8 cellular contexts compared by ENCODE assay signal in genomic region chr1:11654571-11655262, GRCh38. TPM values are rescaled to one million over a fixed set of nuclear protein-coding genes. Genes with fewer than 3 reads are reported as not detected.
A peak's percentile ranks its signal among the peaks of the same experiment; 100 is the strongest.
DNase-seq lines count a peak whose midpoint lies in the region; ATAC-seq and TF ChIP-seq lines count a peak whose summit lies in the region.

Gene FBXO44, plus strand, starts transcription at chr1:11654877. Its CDS starts 959 bp downstream, at chr1:11655836.

- H3K4me3 Mint-ChIP-seq in activated CD4-positive, alpha-beta memory T cell treated with anti-CD3 and anti-CD28 coated beads, Interleukin-2, amount 10 ng/mL, durations not matched to agents 7 days and 5 days, result peak within 1 kb of the TSS; percentile 71

- no peaks in the 10 kb centered on the region for H3K27me3 ChIP-seq in effector memory CD4-positive, alpha-beta T cell (replicated peaks; ENCODE audit: control insufficient read depth, insufficient read depth, low read length, poor library complexity, severe bottlenecking)

- WGBS in mesodermal cell (ENCODE audit: insufficient coverage in 2 of 2), 2 experiments, result 0 to 1% methylated on average over 3 to 20 of the region's 70 CpGs

- H3K4me3 ChIP-seq in AG09309 (ENCODE audit: control insufficient read depth, low read depth, low read length) (peak within 1 kb of the TSS; percentile 74), mesodermal cell (ENCODE audit: extremely low read depth, insufficient read depth, low read length, poor library complexity, severe bottlenecking) (peak within 1 kb of the TSS; percentile 48)
- H3K4me3 ChIP-seq in effector memory CD4-positive, alpha-beta T cell (ENCODE audit: insufficient read depth, low read depth, low read length, poor library complexity, severe bottlenecking), result peak within 1 kb of the TSS; percentile 61

- peaks cover 26% of the 10 kb centered on the region for H3K4me1 Mint-ChIP-seq in activated CD4-positive, alpha-beta memory T cell treated with anti-CD3 and anti-CD28 coated beads, Interleukin-2, amount 10 ng/mL, durations not matched to agents 7 days and 5 days

- H3K27ac ChIP-seq in effector memory CD4-positive, alpha-beta T cell (ENCODE audit: insufficient read depth, low read length, poor library complexity, severe bottlenecking), result peak within 1 kb of the TSS; percentile 34
- H3K27ac ChIP-seq in mesodermal cell (ENCODE audit: low read depth, low read length, severe bottlenecking), result no peak within 1 kb of the TSS

- POLR2A ChIA-PET in activated CD4-positive, alpha-beta memory T cell treated with anti-CD3 and anti-CD28 coated beads, Interleukin-2, amount 10 ng/mL, durations not matched to agents 7 days and 5 days (lab: Charles Lee), result interaction anchor here (1.0 to 8.2 kb wide), 5 partner anchors 9 to 643 kb away, joined by 4 to 56 read pairs (median 14); partner anchors contain the start of genes FBXO6 and TARDBP

- TF ChIP-seq CTCF in AG09309 (IDR thresholded peaks at IDR 0.05; ENCODE audit: control insufficient read depth, insufficient read depth, low read depth, low read length, missing control alignments), result no peak

- no peak for DNase-seq in AG09309 (ENCODE audit: low read depth)
- peak; percentile 60 for DNase-seq in activated CD4-positive, alpha-beta memory T cell treated with anti-CD3 and anti-CD28 coated beads, Interleukin-2, amount 10 ng/mL, durations not matched to agents 7 days and 5 days
- DNase-seq in effector memory CD4-positive, alpha-beta T cell, result peak; percentile 45 to 59 (median 54)
- DNase-seq in stimulated activated CD8-positive, alpha-beta memory T cell treated with anti-CD3 and anti-CD28 coated beads, Interleukin-4, amount 100 ng/mL, for 1 hour (ENCODE audit: low read depth in 2 of 2, low spot score in 1 of 2), result peak; percentile 42

- TF ChIP-seq RAD21 in Ishikawa (IDR thresholded peaks at IDR 0.05; ENCODE audit: low read depth), result no peak

- peaks cover 33% of the 10 kb centered on the region for H3K4me1 ChIP-seq in effector memory CD4-positive, alpha-beta T cell (ENCODE audit: control insufficient read depth, insufficient read depth, low read length, poor library complexity, severe bottlenecking)
- no peaks in the 10 kb centered on the region for H3K4me1 ChIP-seq in mesodermal cell (ENCODE audit: control insufficient read depth, insufficient read depth, low read length, poor library complexity, severe bottlenecking)

- H3K27ac Mint-ChIP-seq in activated CD4-positive, alpha-beta memory T cell treated with anti-CD3 and anti-CD28 coated beads, Interleukin-2, amount 10 ng/mL, durations not matched to agents 7 days and 5 days, result no peak within 1 kb of the TSS

- H3K9me3 Mint-ChIP-seq in activated CD4-positive, alpha-beta memory T cell treated with anti-CD3 and anti-CD28 coated beads, Interleukin-2, amount 10 ng/mL, durations not matched to agents 7 days and 5 days, result no peaks in the 10 kb centered on the region

- no peaks in the 10 kb centered on the region for H3K9me3 ChIP-seq in effector memory CD4-positive, alpha-beta T cell (ENCODE audit: control insufficient read depth, low read length)
- H3K9me3 ChIP-seq in mesodermal cell (ENCODE audit: control insufficient read depth, low read length), result no peaks in the 10 kb centered on the region

- H3K36me3 ChIP-seq in effector memory CD4-positive, alpha-beta T cell (ENCODE audit: control insufficient read depth, insufficient read depth, low read length), result peaks cover 9% of the 10 kb centered on the region
- peaks cover 6% of the 10 kb centered on the region for H3K36me3 ChIP-seq in mesodermal cell (ENCODE audit: control insufficient read depth, insufficient read depth, low read length)

- peaks cover 6% of the 10 kb centered on the region for H3K27me3 Mint-ChIP-seq in activated CD4-positive, alpha-beta memory T cell treated with anti-CD3 and anti-CD28 coated beads, Interleukin-2, amount 10 ng/mL, durations not matched to agents 7 days and 5 days

- CTCF ChIA-PET in activated CD4-positive, alpha-beta memory T cell treated with anti-CD3 and anti-CD28 coated beads, Interleukin-2, amount 10 ng/mL, durations not matched to agents 7 days and 5 days (lab: Charles Lee), result interaction anchor here (0.8 to 2.7 kb wide), 4 partner anchors 9 to 623 kb away, joined by 3 to 18 read pairs (median 6); partner anchors contain the start of gene FBXO6

- ATAC-seq in GM19324 (IDR thresholded peaks at IDR 0.05; ENCODE audit: low FRiP score, unreplicated experiment) (peak; percentile 51), HG03520 (IDR thresholded peaks at IDR 0.05; ENCODE audit: unreplicated experiment) (no peak)

- no peak for TF ChIP-seq EP300 in Ishikawa (IDR thresholded peaks at IDR 0.05; ENCODE audit: borderline replicate concordance)

- H3K36me3 Mint-ChIP-seq in activated CD4-positive, alpha-beta memory T cell treated with anti-CD3 and anti-CD28 coated beads, Interleukin-2, amount 10 ng/mL, durations not matched to agents 7 days and 5 days (ENCODE audit: low read depth), result peaks cover 10% of the 10 kb centered on the region

TF ChIP-seq in Ishikawa, 13 proteins besides CTCF, POLR2A, EP300 and RAD21:
- peak; percentile 41; the same call in 1 of the 2 replicates for TF ChIP-seq ZBTB7A (IDR thresholded peaks at IDR 0.05; ENCODE audit: low read depth)
- no peak for TF ChIP-seq TAF1 (IDR thresholded peaks at IDR 0.05; ENCODE audit: low read depth)

RNA-seq across cellular contexts. Expression of gene FBXO44, which starts in this region (rescaled TPM):
- total RNA-seq in activated CD4-positive, alpha-beta memory T cell treated with anti-CD3 and anti-CD28 coated beads, Interleukin-2, amount 10 ng/mL, durations not matched to agents 7 days and 5 days, result 10 to 100 TPM; 30.4 to 32.4 TPM
- 14.7 TPM for polyA plus RNA-seq in mesodermal cell (2013, experiment 1 of 2)
- polyA plus RNA-seq in mesodermal cell (2013, experiment 2 of 2), result 13.0 TPM
